In the genomic region with DNA sequence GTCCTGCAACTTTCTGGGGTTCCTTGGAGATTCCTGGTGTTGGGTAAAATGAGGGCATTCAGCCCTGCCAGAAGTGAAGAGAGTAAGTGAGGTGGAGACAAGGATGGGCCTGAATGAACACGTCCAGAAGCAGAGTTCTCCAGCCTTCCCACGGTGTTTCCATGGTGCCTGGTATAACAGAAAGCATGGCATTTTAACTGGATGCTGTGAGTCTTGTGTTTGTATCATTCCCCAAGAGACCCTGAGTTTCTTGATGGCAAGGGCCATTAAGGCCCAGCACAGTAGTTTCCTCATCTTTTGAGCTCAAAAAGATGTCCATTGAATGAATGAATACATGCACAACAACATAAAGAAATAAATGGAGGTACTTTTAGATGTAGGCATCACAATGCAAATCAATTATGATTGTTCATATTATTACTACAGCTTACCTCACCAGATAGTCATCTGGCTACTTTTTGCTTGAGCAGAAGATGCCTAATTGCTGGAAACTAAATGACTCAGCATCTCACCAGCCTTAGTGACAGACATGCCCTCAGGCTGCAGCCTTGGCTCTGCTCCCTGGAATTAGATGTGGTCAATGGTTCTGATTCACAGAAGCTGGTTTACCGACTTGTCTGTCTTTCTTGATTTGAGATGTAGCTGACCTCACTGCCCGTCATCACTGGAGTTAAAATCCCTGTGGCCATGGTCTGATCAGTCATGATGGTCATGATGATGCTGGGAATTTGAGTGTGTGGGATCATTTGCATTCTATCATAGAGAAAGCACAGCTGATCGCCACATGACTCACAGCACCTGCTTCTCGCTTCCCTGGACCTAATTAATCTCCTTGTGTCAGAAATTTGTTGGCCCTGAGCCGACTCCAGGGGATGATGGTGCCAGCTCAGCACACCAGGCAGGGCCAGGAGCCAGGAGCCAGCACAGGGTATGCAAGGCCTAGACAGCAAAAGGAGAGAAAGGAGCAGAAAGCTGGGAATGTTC, we compare ENCODE assay signal across 10 cellular contexts.
DNase-seq lines count a peak whose midpoint lies in the region; ATAC-seq and TF ChIP-seq lines count a peak whose summit lies in the region.
"Had no signal": no experiment of that assay in that cellular context is flagged by ENCODE, and none has a peak within 500 bp of the region (broad histone marks: within the 10 kb centered on the region; RNA-seq: fewer than 3 reads in every experiment).

No MANE protein-coding gene starts in this region.

- CTCF ChIA-PET in Panc1 (lab: Charles Lee) = no interaction called here

- H3K27ac ChIP-seq in Panc1 (ENCODE audit: low read length) = no peak overlapping the region
- peak overlapping the region in 1 of 10 donors; percentile 45 for H3K27ac ChIP-seq in heart right ventricle
- H3K27ac ChIP-seq in Peyer's patch = no peak overlapping the region
- H3K27ac ChIP-seq: neutrophil had no signal

- TF ChIP-seq CTCF in Panc1 (IDR thresholded peaks at IDR 0.05) (no peak), heart right ventricle (IDR thresholded peaks at IDR 0.05) (no peak), Peyer's patch (IDR thresholded peaks at IDR 0.05) (no peak)

- 58 to 66% methylated on average over 7 of the region's 7 CpGs for WGBS in heart right ventricle, 2 donors

- H3K4me3 ChIP-seq in Panc1 (ENCODE audit: low read depth in 2 of 2, low read length in 2 of 2) = no peak overlapping the region
- H3K4me3 ChIP-seq in heart right ventricle = no peak overlapping the region
- H3K4me3 ChIP-seq in Peyer's patch = no peak overlapping the region

- BruUV-seq in Panc1 (replicated peaks; lab: Mats Ljungman, UMichigan) = no TSS peak

- no peaks in the 10 kb centered on the region; the same call in 1 of the 2 replicates for H3K27me3 ChIP-seq in Panc1 (ENCODE audit: control insufficient read depth, insufficient read depth, low read length)
- no peaks in the 10 kb centered on the region for H3K27me3 ChIP-seq in heart right ventricle
- no peaks in the 10 kb centered on the region for H3K27me3 ChIP-seq in Peyer's patch

- H3K36me3 ChIP-seq in Panc1 (ENCODE audit: control insufficient read depth, insufficient read depth, low read length) (no peaks in the 10 kb centered on the region), heart right ventricle (no peaks in the 10 kb centered on the region), Peyer's patch (no peaks in the 10 kb centered on the region)
- H3K36me3 ChIP-seq: neutrophil had no signal

- H3K4me1 ChIP-seq in Panc1 (ENCODE audit: control insufficient read depth, insufficient read depth, low read length) (no peaks in the 10 kb centered on the region), heart right ventricle (peaks cover 0 to 12% (median 3%) of the 10 kb centered on the region in 9 donors), Peyer's patch (no peaks in the 10 kb centered on the region)

- intact Hi-C loops in Panc1 (cut with micrococcal nuclease; ENCODE audit: unreplicated experiment) = no loop called here
- intact Hi-C loops in heart right ventricle (cut with DNase I) = loop anchor here in 3 of 10 donors (10.0 kb wide), 2 partner anchors 376 to 564 kb away; no protein-coding TSS in a partner anchor

- no peak for TF ChIP-seq POLR2A in Peyer's patch (IDR thresholded peaks at IDR 0.05)

- in situ Hi-C loops in Panc1 (cut with HindIII; ENCODE audit: low pct_unique_long_range_greater_than_20kb, low sequenced_read_pairs) = no loop called here

- H3K9me3 ChIP-seq in Panc1 (ENCODE audit: control insufficient read depth, insufficient read depth, low read depth, low read length) = no peaks in the 10 kb centered on the region
- peaks cover 0 to 7% (median 0%) of the 10 kb centered on the region in 11 donors for H3K9me3 ChIP-seq in heart right ventricle
- no peaks in the 10 kb centered on the region for H3K9me3 ChIP-seq in Peyer's patch
- H3K9me3 ChIP-seq: neutrophil had no signal

- peak; percentile 93 for ATAC-seq in HG02870 (IDR thresholded peaks at IDR 0.05; ENCODE audit: unreplicated experiment)
- ATAC-seq in Panc1 = peak; percentile 69
- ATAC-seq in heart right ventricle = peak in 6 of 8 donors; percentile 43 to 89 (median 76)

- DNase-seq in activated T-cell treated with anti-CD3 and anti-CD28 coated beads for 48 hours (ENCODE audit: low read depth) (peak; percentile 5), Panc1 (ENCODE audit: low read depth, low spot score) (no peak), heart right ventricle (peak in 1 of 2 donors; percentile 48), NCI-H1092 treated with DMSO at 0.1 percent for 48 hours (lab: John Stamatoyannopoulos, UW) (no peak), HT-29 (ENCODE audit: low spot score) (no peak), Peyer's patch (no peak)
- no peak for DNase-seq in activated T-cell treated with anti-CD3 and anti-CD28 coated beads, Interleukin-2, amount 50 U/mL, for 1 hour
- DNase-seq: DND-41 had no signal

- POLR2A ChIA-PET in Panc1 (lab: Charles Lee) = no interaction called here
